In genomic region chr10:4488924-4489323, GRCh38 we compare ENCODE assay signal across 15 cellular contexts.
A peak's percentile ranks its signal among the peaks of the same experiment; 100 is the strongest.
DNase-seq lines count a peak whose midpoint lies in the region; ATAC-seq and TF ChIP-seq lines count a peak whose summit lies in the region.
"Had no signal": no experiment of that assay in that cellular context is flagged by ENCODE, and none has a peak within 500 bp of the region (broad histone marks: within the 10 kb centered on the region; RNA-seq: fewer than 3 reads in every experiment).

No MANE protein-coding gene starts in this region.

- CTCF ChIA-PET in activated CD8-positive, alpha-beta T cell treated with anti-CD3 and anti-CD28 coated beads, Interleukin-2, amount 10 ng/mL, durations not matched to agents 7 days and 5 days (lab: Charles Lee) = no interaction called here

- intact Hi-C loops in Right ventricle myocardium superior (cut with DNase I) (no loop called here), Right ventricle myocardium inferior (cut with DNase I) (no loop called here)

- POLR2A ChIA-PET in activated CD8-positive, alpha-beta T cell treated with anti-CD3 and anti-CD28 coated beads, Interleukin-2, amount 10 ng/mL, durations not matched to agents 7 days and 5 days (lab: Charles Lee) = interaction anchor here (0.6 kb wide), 1 partner anchor 129 kb away, joined by 3 read pairs; no protein-coding TSS in a partner anchor

- no peaks in the 10 kb centered on the region for H3K4me1 Mint-ChIP-seq in activated CD8-positive, alpha-beta T cell treated with anti-CD3 and anti-CD28 coated beads, Interleukin-2, amount 10 ng/mL, durations not matched to agents 7 days and 5 days (ENCODE audit: low read depth)
- H3K4me1 Mint-ChIP-seq: CD4-positive, CD25-positive, alpha-beta regulatory T cell had no signal

- no peak for DNase-seq in Right ventricle myocardium superior
- no peak for DNase-seq in Right ventricle myocardium inferior (ENCODE audit: missing footprints)
- DNase-seq in fibroblast of peridontal ligament (ENCODE audit: extremely low read depth) = peak; percentile 89
- peak; percentile 12 for DNase-seq in myocyte (ENCODE audit: low read depth)
- DNase-seq in superior temporal gyrus (ENCODE audit: extremely low spot score) = no peak
- no peak for DNase-seq in brain microvascular endothelial cell
- no peak for DNase-seq in NCI-H2081 treated with DMSO at 0.1 percent for 48 hours (lab: John Stamatoyannopoulos, UW)
- no peak for DNase-seq in activated CD8-positive, alpha-beta T cell treated with anti-CD3 and anti-CD28 coated beads, Interleukin-2, amount 10 ng/mL, durations not matched to agents 7 days and 5 days
- DNase-seq: CD4-positive, CD25-positive, alpha-beta regulatory T cell; DMS53; HCEC 1CT; HFFc6 had no signal

- H3K27ac Mint-ChIP-seq in activated CD8-positive, alpha-beta T cell treated with anti-CD3 and anti-CD28 coated beads, Interleukin-2, amount 10 ng/mL, durations not matched to agents 7 days and 5 days = no peak overlapping the region
- H3K27ac Mint-ChIP-seq: CD4-positive, CD25-positive, alpha-beta regulatory T cell; HFFc6 had no signal

- no peaks in the 10 kb centered on the region for H3K36me3 ChIP-seq in brain microvascular endothelial cell (replicated peaks)
- H3K36me3 ChIP-seq: BLaER1 treated with 17β-estradiol and CSF1 and Interleukin-3, amounts not matched to agents 10 nM and 100 nM had no signal

- H3K36me3 Mint-ChIP-seq in activated CD8-positive, alpha-beta T cell treated with anti-CD3 and anti-CD28 coated beads, Interleukin-2, amount 10 ng/mL, durations not matched to agents 7 days and 5 days (ENCODE audit: low read depth) = no peaks in the 10 kb centered on the region
- H3K36me3 Mint-ChIP-seq: CD4-positive, CD25-positive, alpha-beta regulatory T cell had no signal

- no peak overlapping the region for H3K4me3 ChIP-seq in brain microvascular endothelial cell (ENCODE audit: low read depth, low read length)
- H3K4me3 ChIP-seq: BLaER1 treated with 17β-estradiol and CSF1 and Interleukin-3, amounts not matched to agents 10 nM and 100 nM had no signal

- no peaks in the 10 kb centered on the region for H3K27me3 ChIP-seq in brain microvascular endothelial cell (replicated peaks)
- H3K27me3 ChIP-seq: BLaER1 treated with 17β-estradiol and CSF1 and Interleukin-3, amounts not matched to agents 10 nM and 100 nM had no signal

- H3K9me3 Mint-ChIP-seq in activated CD8-positive, alpha-beta T cell treated with anti-CD3 and anti-CD28 coated beads, Interleukin-2, amount 10 ng/mL, durations not matched to agents 7 days and 5 days (ENCODE audit: insufficient read depth) = no peaks in the 10 kb centered on the region
- H3K9me3 Mint-ChIP-seq: HFFc6 had no signal

- peaks cover 29% of the 10 kb centered on the region for H3K27me3 Mint-ChIP-seq in activated CD8-positive, alpha-beta T cell treated with anti-CD3 and anti-CD28 coated beads, Interleukin-2, amount 10 ng/mL, durations not matched to agents 7 days and 5 days (ENCODE audit: low read depth)

- H3K27ac ChIP-seq in brain microvascular endothelial cell = no peak overlapping the region
- H3K27ac ChIP-seq: 22Rv1; BLaER1 treated with 17β-estradiol and CSF1 and Interleukin-3, amounts not matched to agents 10 nM and 100 nM had no signal

- in situ Hi-C loops in brain microvascular endothelial cell (cut with HindIII; ENCODE audit: low pct_ligation_motif_present, low sequenced_read_pairs) = no loop called here

- TF ChIP-seq CTCF in brain microvascular endothelial cell (IDR thresholded peaks at IDR 0.05; ENCODE audit: low read depth, low read length, missing control alignments) = no peak

- no peak overlapping the region for H3K4me3 Mint-ChIP-seq in activated CD8-positive, alpha-beta T cell treated with anti-CD3 and anti-CD28 coated beads, Interleukin-2, amount 10 ng/mL, durations not matched to agents 7 days and 5 days
- H3K4me3 Mint-ChIP-seq: CD4-positive, CD25-positive, alpha-beta regulatory T cell; HFFc6 had no signal

- ATAC-seq in Right ventricle myocardium superior (ENCODE audit: poor library complexity) (peak; percentile 39), Right ventricle myocardium inferior (no peak)
- no peak for ATAC-seq in activated CD8-positive, alpha-beta T cell treated with anti-CD3 and anti-CD28 coated beads, Interleukin-2, amount 10 ng/mL, durations not matched to agents 7 days and 5 days
- ATAC-seq: HepG2 had no signal

Comparison
In these comparisons a context has a peak if more than half of its experiments do, and no peak if none do; other contexts are left out.
1. DNase-seq: peak in fibroblast of peridontal ligament (single experiment) and myocyte (single experiment); none in Right ventricle myocardium superior (single experiment), Right ventricle myocardium inferior (single experiment), superior temporal gyrus (single experiment), brain microvascular endothelial cell (single experiment), NCI-H2081 treated with DMSO at 0.1 percent for 48 hours (single experiment) and activated CD8-positive, alpha-beta T cell treated with anti-CD3 and anti-CD28 coated beads, Interleukin-2, amount 10 ng/mL, durations not matched to agents 7 days and 5 days (single experiment).